ENCODE assay signal across 16 cellular contexts in genomic region chr3:83500422-83500821, GRCh38.
DNase-seq lines count a peak whose midpoint lies in the region; ATAC-seq, FAIRE-seq and TF ChIP-seq lines count a peak whose summit lies in the region.
"Had no signal": no experiment of that assay in that cellular context is flagged by ENCODE, and none has a peak within 500 bp of the region (broad histone marks: within the 10 kb centered on the region; RNA-seq: fewer than 3 reads in every experiment).

No MANE protein-coding gene starts in this region.

- TF ChIP-seq CTCF in K562 (IDR thresholded peaks at IDR 0.05 in 2 of 3, conservative IDR thresholded peaks at IDR 0.05 in 1 of 3; ENCODE audit: insufficient read depth in 2 of 3, low read depth in 1 of 3, low read length in 3 of 3) (no peak), right lobe of liver (IDR thresholded peaks at IDR 0.05) (no peak), endothelial cell (IDR thresholded peaks at IDR 0.05; ENCODE audit: unreplicated experiment) (no peak), esophagus squamous epithelium (IDR thresholded peaks at IDR 0.05) (no peak)

- H3K4me1 Mint-ChIP-seq in endothelial cell (ENCODE audit: unreplicated experiment), result no peaks in the 10 kb centered on the region
- H3K4me1 Mint-ChIP-seq: nephron progenitor cell had no signal

- H3K9ac ChIP-seq in K562 (ENCODE audit: insufficient read depth in 1 of 2, low read depth in 2 of 2, low read length in 2 of 2), result no peak overlapping the region

- H3K27ac ChIP-seq in K562 (ENCODE audit: extremely low read depth, low read depth, low read length) (no peak overlapping the region), right lobe of liver (no peak overlapping the region), esophagus squamous epithelium (no peak overlapping the region)

- peaks cover 6% of the 10 kb centered on the region for H3K27me3 Mint-ChIP-seq in endothelial cell (ENCODE audit: unreplicated experiment)
- H3K27me3 Mint-ChIP-seq: activated CD4-positive, alpha-beta memory T cell treated with anti-CD3 and anti-CD28 coated beads for 36 hours had no signal

- H3K36me3 ChIP-seq in K562 (ENCODE audit: control insufficient read depth, insufficient read depth, low read length), result no peaks in the 10 kb centered on the region
- no peaks in the 10 kb centered on the region for H3K36me3 ChIP-seq in right lobe of liver
- H3K36me3 ChIP-seq in esophagus squamous epithelium, result no peaks in the 10 kb centered on the region

- no peak overlapping the region for H3K4me3 Mint-ChIP-seq in endothelial cell (ENCODE audit: unreplicated experiment)
- H3K4me3 Mint-ChIP-seq: activated CD4-positive, alpha-beta memory T cell treated with anti-CD3 and anti-CD28 coated beads for 36 hours; nephron progenitor cell had no signal

- peak; percentile 1 for DNase-seq in COR-L47 (lab: John Stamatoyannopoulos, UW)
- peak; percentile 9 for DNase-seq in HPDE6-E6E7 (ENCODE audit: extremely low spot score)
- no peak for DNase-seq in K562 (ENCODE audit: extremely low read depth in 1 of 4, low spot score in 3 of 4)
- peak in 1 of 3 donors; percentile 52 for DNase-seq in right lobe of liver
- DNase-seq in activated effector memory CD4-positive, alpha-beta T cell treated with anti-CD3 and anti-CD28 coated beads, Interleukin-2, amount 50 U/mL, for 16 hours, result no peak
- no peak for DNase-seq in endothelial cell (ENCODE audit: low spot score)
- no peak for DNase-seq in activated CD4-positive, alpha-beta T cell treated with anti-CD3 and anti-CD28 coated beads, Interleukin-2, amount 50 U/mL, for 1 hour
- DNase-seq in esophagus squamous epithelium (lab: John Stamatoyannopoulos, UW), result no peak
- DNase-seq: activated CD4-positive, alpha-beta memory T cell treated with anti-CD3 and anti-CD28 coated beads for 36 hours; activated T-cell treated with anti-CD3 and anti-CD28 coated beads, Interleukin-2, amount 50 U/mL, for 48 hours; central memory CD4-positive, alpha-beta T cell; DMS153; NCI-H2081 treated with DMSO at 0.1 percent for 48 hours; nephron progenitor cell had no signal

- POLR2A ChIA-PET in K562 (lab: Yijun Ruan, JAX), result no interaction called here

- TF ChIP-seq EP300 in K562 (IDR thresholded peaks at IDR 0.05; ENCODE audit: low read length), result no peak

- H2AFZ ChIP-seq in K562 (ENCODE audit: low read depth, low read length), result no peak overlapping the region

- H3K4me2 ChIP-seq in K562 (ENCODE audit: insufficient read depth, low read length), result no peak overlapping the region

- intact Hi-C loops in K562 (cut with micrococcal nuclease), result no loop called here
- intact Hi-C loops in right lobe of liver (cut with DNase I), result no loop called here
- intact Hi-C loops in esophagus squamous epithelium (cut with DNase I), result no loop called here

- 0% methylated on average over 7 of the region's 7 CpGs for WGBS in K562 (ENCODE audit: insufficient coverage, low coverage, missing lambda C conversion rate)
- 58% methylated on average over 7 of the region's 7 CpGs for whole genome bisulfite sequencing in right lobe of liver (ENCODE audit: insufficient coverage, low coverage, low lambda C conversion rate, missing lambda C conversion rate)
- 74 to 75% methylated on average over 5 to 6 of the region's 7 CpGs for WGBS in esophagus squamous epithelium, 2 donors

- H3K79me2 ChIP-seq in K562 (ENCODE audit: control insufficient read depth, insufficient read depth, low read length), result no peaks in the 10 kb centered on the region

- H3K36me3 Mint-ChIP-seq in endothelial cell (ENCODE audit: low read depth, unreplicated experiment), result no peaks in the 10 kb centered on the region
- H3K36me3 Mint-ChIP-seq: activated CD4-positive, alpha-beta memory T cell treated with anti-CD3 and anti-CD28 coated beads for 36 hours had no signal

- CTCF ChIA-PET in K562 (lab: Yijun Ruan, JAX; ENCODE audit: low intra/inter-chr PET ratio), result no interaction called here

- no peaks in the 10 kb centered on the region for H3K9me3 Mint-ChIP-seq in endothelial cell (ENCODE audit: unreplicated experiment)

- no peak for TF ChIP-seq RAD21 in K562 (CRISPR knock-in tag; conservative IDR thresholded peaks at IDR 0.05 in 1 of 2, IDR thresholded peaks at IDR 0.05 in 1 of 2)

- H3K9me1 ChIP-seq in K562 (ENCODE audit: control insufficient read depth, insufficient read depth, low read length), result no peaks in the 10 kb centered on the region

- H3K4me3 ChIP-seq in K562 (no peak overlapping the region), right lobe of liver (no peak overlapping the region), esophagus squamous epithelium (no peak overlapping the region)

- BruUV-seq in K562 (replicated peaks; lab: Mats Ljungman, UMichigan), result no TSS peak

- ATAC-seq in K562, result no peak
- ATAC-seq in right lobe of liver, result peak; percentile 48 to 86 (median 68)

- H3K9me3 ChIP-seq in K562 (replicated peaks; ENCODE audit: control insufficient read depth, insufficient read depth, low read depth, low read length), result no peaks in the 10 kb centered on the region
- no peaks in the 10 kb centered on the region for H3K9me3 ChIP-seq in right lobe of liver
- no peaks in the 10 kb centered on the region for H3K9me3 ChIP-seq in esophagus squamous epithelium

- no peaks in the 10 kb centered on the region for H4K20me1 ChIP-seq in K562 (replicated peaks; ENCODE audit: control insufficient read depth, insufficient read depth, low read length)

- in situ Hi-C loops in K562 (cut with MboI), result no loop called here

- TF ChIP-seq POLR2A in K562 (conservative IDR thresholded peaks at IDR 0.05) (no peak), right lobe of liver (IDR thresholded peaks at IDR 0.05) (no peak), esophagus squamous epithelium (IDR thresholded peaks at IDR 0.05) (no peak)

- no peak for FAIRE-seq in K562 (lab: Jason Lieb, UNC)
- FAIRE-seq: frontal cortex, GM19239 had no signal

- H3K27me3 ChIP-seq in K562 (ENCODE audit: control insufficient read depth in 2 of 2, insufficient read depth in 2 of 2, low read length in 2 of 2), result no peaks in the 10 kb centered on the region
- no peaks in the 10 kb centered on the region for H3K27me3 ChIP-seq in right lobe of liver
- H3K27me3 ChIP-seq in esophagus squamous epithelium, result no peaks in the 10 kb centered on the region

- H3K4me1 ChIP-seq in K562 (replicated peaks in 1 of 2; ENCODE audit: control insufficient read depth in 2 of 2, insufficient read depth in 2 of 2, low read length in 2 of 2) (no peaks in the 10 kb centered on the region), right lobe of liver (no peaks in the 10 kb centered on the region), esophagus squamous epithelium (no peaks in the 10 kb centered on the region)

- no peak overlapping the region for H3K27ac Mint-ChIP-seq in endothelial cell (ENCODE audit: unreplicated experiment)
- H3K27ac Mint-ChIP-seq: activated CD4-positive, alpha-beta memory T cell treated with anti-CD3 and anti-CD28 coated beads for 36 hours; nephron progenitor cell had no signal

TF ChIP-seq in K562, 482 proteins besides CTCF, POLR2A, EP300 and RAD21:
- TF ChIP-seq MBD2 (IDR thresholded peaks at IDR 0.05; ENCODE audit: borderline replicate concordance, low read depth), result no peak
- peak; percentile 22; the same call in 1 of the 2 replicates for TF ChIP-seq MAFG (tag; conservative IDR thresholded peaks at IDR 0.05)

Comparison
In these comparisons a context has a peak if more than half of its experiments do, and no peak if none do; other contexts are left out.
1. DNase-seq: peak in COR-L47 (single experiment) and HPDE6-E6E7 (single experiment); none in K562 (0 of 4), activated effector memory CD4-positive, alpha-beta T cell treated with anti-CD3 and anti-CD28 coated beads, Interleukin-2, amount 50 U/mL, for 16 hours (single experiment), endothelial cell (single experiment), activated CD4-positive, alpha-beta T cell treated with anti-CD3 and anti-CD28 coated beads, Interleukin-2, amount 50 U/mL, for 1 hour (single experiment) and esophagus squamous epithelium (single experiment).